ENCODE assay signal across 8 cellular contexts in genomic region chr1:28329395-28330153, GRCh38. TPM values are rescaled to one million over a fixed set of nuclear protein-coding genes. Genes with fewer than 3 reads are reported as not detected.
DNase-seq lines count a peak whose midpoint lies in the region; ATAC-seq and TF ChIP-seq lines count a peak whose summit lies in the region.

No MANE protein-coding gene starts in this region.

- TF ChIP-seq CTCF in Loucy (conservative IDR thresholded peaks at IDR 0.05; ENCODE audit: low read length) (peak; percentile 17; the same call in 1 of the 2 replicates), foreskin fibroblast (IDR thresholded peaks at IDR 0.05; ENCODE audit: low read depth, low read length) (no peak)

- no peaks in the 10 kb centered on the region for H3K9me2 ChIP-seq in Loucy (replicated peaks; ENCODE audit: low read depth, low read length)

- ATAC-seq in HG03139 (IDR thresholded peaks at IDR 0.05; ENCODE audit: unreplicated experiment) (no peak), HG02981 (IDR thresholded peaks at IDR 0.05; ENCODE audit: unreplicated experiment) (no peak)

- DNase-seq in ELR (ENCODE audit: low read depth) (peak; percentile 56), foreskin fibroblast (peak in 1 of 2 donors; percentile 44), posterior vena cava (ENCODE audit: low spot score) (peak; percentile 80), LoVo (ENCODE audit: low spot score) (no peak)
- peak; percentile 68 for DNase-seq in activated T-cell treated with anti-CD3 and anti-CD28 coated beads, Interleukin-2, amount 50 U/mL, for 1 hour

- H3K4me3 ChIP-seq in Loucy (ENCODE audit: low read length, poor library complexity, severe bottlenecking), result peak overlapping the region; percentile 87
- H3K4me3 ChIP-seq in foreskin fibroblast (ENCODE audit: low read depth in 1 of 2, low read length in 2 of 2), result peak overlapping the region; percentile 52 to 66

- peaks cover 3% of the 10 kb centered on the region; the same call in 1 of the 2 replicates for H3K36me3 ChIP-seq in Loucy (ENCODE audit: insufficient read depth, low read length)

- intact Hi-C loops in posterior vena cava (cut with DNase I), result loop anchor here in 1 of 2 donors (10.0 kb wide), 1 partner anchor 65 kb away; no protein-coding TSS in a partner anchor

- H3K4me1 ChIP-seq in Loucy (ENCODE audit: insufficient read depth, low read length, poor library complexity, severe bottlenecking), result peaks cover 25% of the 10 kb centered on the region

- H3K27me3 ChIP-seq in Loucy (ENCODE audit: insufficient read depth, low read length, poor library complexity, severe bottlenecking), result no peaks in the 10 kb centered on the region

- H2AFZ ChIP-seq in Loucy (ENCODE audit: low read length), result peak overlapping the region; percentile 33

- H3K4me2 ChIP-seq in Loucy (ENCODE audit: low read depth, low read length, poor library complexity, severe bottlenecking), result peak overlapping the region; percentile 78

- H4K20me1 ChIP-seq in Loucy (ENCODE audit: insufficient read depth, low read length, poor library complexity, severe bottlenecking), result peaks cover 17% of the 10 kb centered on the region

- H3F3A ChIP-seq in Loucy (ENCODE audit: low read depth), result 0 out of 2 replicates have a peak, but pooled peaks cover 5% of the 10 kb centered on the region

- H3K9me3 ChIP-seq in Loucy (ENCODE audit: insufficient read depth, low read depth, low read length), result no peaks in the 10 kb centered on the region

- H3K79me2 ChIP-seq in Loucy (ENCODE audit: insufficient read depth, low read length), result peaks cover 57% of the 10 kb centered on the region

- peak overlapping the region; percentile 92 for H3K9ac ChIP-seq in Loucy (ENCODE audit: low read depth, low read length, poor library complexity, severe bottlenecking)

RNA-seq across cellular contexts. Expression of gene MED18, which starts 0.7 kb away (rescaled TPM):
- total RNA-seq in posterior vena cava, result 10 to 100 TPM in 1 of 2 donors, 1 to 10 TPM in 1; 9.5 to 10.7 TPM

RNA-seq across cellular contexts. Expression of gene PHACTR4, which starts 40.0 kb away (rescaled TPM):
- 10 to 100 TPM; 21.7 to 25.9 TPM for total RNA-seq in posterior vena cava
